In the genomic region with DNA sequence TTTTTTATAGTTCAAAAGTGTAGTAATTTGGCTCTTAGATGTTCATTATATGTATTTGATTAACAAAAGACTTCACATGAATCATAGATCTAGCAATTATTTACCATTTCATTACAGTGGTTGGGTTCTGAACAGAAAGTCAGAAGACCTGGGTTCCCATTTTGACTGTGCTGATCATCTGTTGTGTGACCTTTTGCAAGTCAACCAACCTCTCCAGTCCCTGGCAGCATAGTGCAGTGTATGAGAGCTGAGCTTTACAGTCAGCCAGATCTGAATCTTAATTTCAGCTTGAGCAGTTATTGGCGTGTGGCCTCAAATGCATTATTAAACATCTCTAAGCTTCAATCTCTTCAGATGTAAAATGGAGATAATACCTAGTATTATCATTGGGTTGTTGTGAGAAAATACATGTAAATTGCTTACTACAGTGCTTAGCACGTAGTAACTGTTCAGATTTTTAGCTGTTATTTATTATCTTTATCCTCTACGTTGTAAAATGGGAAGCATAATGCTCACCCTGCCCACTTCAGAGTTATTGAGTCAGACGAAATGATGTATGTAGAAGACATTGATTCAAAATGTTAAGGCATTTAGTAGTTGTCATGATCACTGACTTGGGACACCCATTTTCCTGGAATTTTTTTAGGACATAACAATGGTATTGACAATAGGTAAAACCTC, we compare ENCODE assay signal across 9 cellular contexts.
DNase-seq lines count a peak whose midpoint lies in the region; ATAC-seq, FAIRE-seq and TF ChIP-seq lines count a peak whose summit lies in the region.
"Had no signal": no experiment of that assay in that cellular context is flagged by ENCODE, and none has a peak within 500 bp of the region (broad histone marks: within the 10 kb centered on the region; RNA-seq: fewer than 3 reads in every experiment).

No MANE protein-coding gene starts in this region.

- no peak overlapping the region for H3K27ac Mint-ChIP-seq in glutamatergic neuron (ENCODE audit: unreplicated experiment)

- H3K36me3 Mint-ChIP-seq in glutamatergic neuron (ENCODE audit: unreplicated experiment), result no peaks in the 10 kb centered on the region

- peak overlapping the region; percentile 67 to 92 (median 74) for H3K4me3 ChIP-seq in subcutaneous abdominal adipose tissue (ENCODE audit: low read depth in 1 of 5, low read length in 5 of 5)
- H3K4me3 ChIP-seq: SK-N-MC had no signal

- TF ChIP-seq CTCF in glutamatergic neuron (IDR thresholded peaks at IDR 0.05; ENCODE audit: partially characterized antibody, unreplicated experiment), result no peak

- no peaks in the 10 kb centered on the region for H3K27me3 Mint-ChIP-seq in glutamatergic neuron (ENCODE audit: unreplicated experiment)

- H3K4me3 Mint-ChIP-seq in glutamatergic neuron (ENCODE audit: unreplicated experiment), result no peak overlapping the region

- H3K36me3 ChIP-seq in subcutaneous abdominal adipose tissue (ENCODE audit: control insufficient read depth in 5 of 5, insufficient read depth in 5 of 5, low read length in 5 of 5), result peaks cover 16 to 56% (median 46%) of the 10 kb centered on the region in 5 donors

- no peak for TF ChIP-seq POLR2A in H54 (IDR thresholded peaks at IDR 0.05; ENCODE audit: low read depth, low read length)

- H3K9ac ChIP-seq in subcutaneous abdominal adipose tissue (ENCODE audit: low read length in 5 of 5), result peak overlapping the region in 3 of 5 donors; percentile 76 to 83 (median 77)

- no peak for FAIRE-seq in H54 (lab: Jason Lieb, UNC)

- ATAC-seq in GM18868 (IDR thresholded peaks at IDR 0.05; ENCODE audit: unreplicated experiment) (peak; percentile 55), HG02763 (IDR thresholded peaks at IDR 0.05; ENCODE audit: unreplicated experiment) (peak; percentile 32), left cardiac atrium (peak; percentile 33 to 60), HG03025 (IDR thresholded peaks at IDR 0.05; ENCODE audit: low FRiP score, unreplicated experiment) (no peak)

- H3K27me3 ChIP-seq in subcutaneous abdominal adipose tissue (ENCODE audit: control insufficient read depth in 5 of 5, insufficient read depth in 4 of 5, low read length in 5 of 5), result no peaks in the 10 kb centered on the region

- H3K27ac ChIP-seq in subcutaneous abdominal adipose tissue (ENCODE audit: low read depth, low read length), result peak overlapping the region; percentile 66
- H3K27ac ChIP-seq: SK-N-MC had no signal

- DNase-seq in RPMI8226 (peak; percentile 67), left cardiac atrium (no peak), glutamatergic neuron (no peak), H54 (ENCODE audit: insufficient read length, low spot score) (no peak)

- no peaks in the 10 kb centered on the region for H3K9me3 Mint-ChIP-seq in glutamatergic neuron (ENCODE audit: unreplicated experiment)

- H3K9me3 ChIP-seq in subcutaneous abdominal adipose tissue (ENCODE audit: control insufficient read depth in 5 of 5, low read length in 5 of 5), result no peaks in the 10 kb centered on the region

- peaks cover 2% of the 10 kb centered on the region for H3K4me1 Mint-ChIP-seq in glutamatergic neuron (ENCODE audit: low read depth, unreplicated experiment)

- H3K4me1 ChIP-seq in subcutaneous abdominal adipose tissue (ENCODE audit: control insufficient read depth in 5 of 5, insufficient read depth in 5 of 5, low read length in 5 of 5), result peaks cover 5 to 40% (median 36%) of the 10 kb centered on the region in 5 donors

- intact Hi-C loops in left cardiac atrium (cut with DNase I), result no loop called here
